In genomic region chr19:47113446-47114348, GRCh38 we compare ENCODE assay signal across 8 cellular contexts. TPM values are rescaled to one million over a fixed set of nuclear protein-coding genes. Genes with fewer than 3 reads are reported as not detected.
DNase-seq lines count a peak whose midpoint lies in the region; ATAC-seq and TF ChIP-seq lines count a peak whose summit lies in the region.

Gene ZC3H4, minus strand, starts transcription at chr19:47113776. Its CDS starts 1,192 bp downstream, at chr19:47112584.

- no peaks in the 10 kb centered on the region for H3K4me1 ChIP-seq in fibroblast of lung (ENCODE audit: control insufficient read depth, extremely low read depth, insufficient read depth, low read length)

- TF ChIP-seq CTCF in GM20000 (IDR thresholded peaks at IDR 0.05; ENCODE audit: extremely low read depth, missing control alignments) (no peak), fibroblast of lung (conservative IDR thresholded peaks at IDR 0.05 in 1 of 2, IDR thresholded peaks at IDR 0.05 in 1 of 2; ENCODE audit: low read depth in 1 of 2, low read length in 2 of 2) (no peak)

- peak within 1 kb of the TSS; percentile 95 for H3K4me3 Mint-ChIP-seq in activated T-helper 2 cell treated with anti-CD3 and anti-CD28 coated beads, Interferon-gamma antibody, Interleukin-2, Interleukin-4, amounts not matched to agents 10 μg/mL and 5 μg/mL and 100 μg/mL, durations not matched to agents 14 hours and 24 hours and 36 hours (ENCODE audit: low read depth)
- H3K4me3 Mint-ChIP-seq in naive B cell: peak within 1 kb of the TSS; percentile 95 to 100 (median 98)
- peak within 1 kb of the TSS; percentile 95 for H3K4me3 Mint-ChIP-seq in stimulated activated memory B cell treated with anti-CD40 and anti-IgM and Interleukin-4, amounts not matched to agents 10 μg/mL and 1 μg/mL and 100 μg/mL, for 72 hours

- H2AFZ ChIP-seq in fibroblast of lung (ENCODE audit: low read length): peak within 1 kb of the TSS; percentile 40

- intact Hi-C loops in activated T-helper 2 cell treated with anti-CD3 and anti-CD28 coated beads, Interferon-gamma antibody, Interleukin-2, Interleukin-4, amounts not matched to agents 10 μg/mL and 5 μg/mL and 100 μg/mL, durations not matched to agents 14 hours and 24 hours and 36 hours (cut with micrococcal nuclease): loop anchor here (1.0 to 2.0 kb wide), 6 partner anchors 17 to 327 kb away; partner anchors contain the start of genes ARHGAP35, SAE1 and TMEM160

- peak within 1 kb of the TSS; percentile 99 for H3K27ac Mint-ChIP-seq in activated T-helper 2 cell treated with anti-CD3 and anti-CD28 coated beads, Interferon-gamma antibody, Interleukin-2, Interleukin-4, amounts not matched to agents 10 μg/mL and 5 μg/mL and 100 μg/mL, durations not matched to agents 14 hours and 24 hours and 36 hours
- peak within 1 kb of the TSS; percentile 99 to 100 (median 100) for H3K27ac Mint-ChIP-seq in naive B cell
- peak within 1 kb of the TSS; percentile 98 for H3K27ac Mint-ChIP-seq in stimulated activated memory B cell treated with anti-CD40 and anti-IgM and Interleukin-4, amounts not matched to agents 10 μg/mL and 1 μg/mL and 100 μg/mL, for 72 hours

- no peaks in the 10 kb centered on the region for H4K20me1 ChIP-seq in fibroblast of lung (ENCODE audit: control insufficient read depth, extremely low read depth, insufficient read depth, low read length)

- H3K9me3 ChIP-seq in MG63 (no peaks in the 10 kb centered on the region), fibroblast of lung (ENCODE audit: control insufficient read depth, insufficient read depth, low read depth, low read length) (no peaks in the 10 kb centered on the region)

- DNase-seq in C1 segment of cervical spinal cord (lab: John Stamatoyannopoulos, UW): peak; percentile 50 to 89 (median 82)
- DNase-seq in GM20000 (ENCODE audit: low spot score): peak; percentile 89
- DNase-seq in MG63: peak; percentile 92
- peak; percentile 93 for DNase-seq in activated T-helper 2 cell treated with anti-CD3 and anti-CD28 coated beads, Interferon-gamma antibody, Interleukin-2, Interleukin-4, amounts not matched to agents 10 μg/mL and 5 μg/mL and 100 μg/mL, durations not matched to agents 14 hours and 24 hours and 36 hours (ENCODE audit: low spot score)
- peak; percentile 86 to 95 for DNase-seq in fibroblast of lung (ENCODE audit: low read depth in 2 of 2)
- peak; percentile 94 for DNase-seq in naive B cell

- H3K27me3 ChIP-seq in MG63: no peaks in the 10 kb centered on the region
- H3K27me3 ChIP-seq in fibroblast of lung (ENCODE audit: control insufficient read depth, insufficient read depth, low read length): no peaks in the 10 kb centered on the region

- H3K9me3 Mint-ChIP-seq in activated T-helper 2 cell treated with anti-CD3 and anti-CD28 coated beads, Interferon-gamma antibody, Interleukin-2, Interleukin-4, amounts not matched to agents 10 μg/mL and 5 μg/mL and 100 μg/mL, durations not matched to agents 14 hours and 24 hours and 36 hours: no peaks in the 10 kb centered on the region
- H3K9me3 Mint-ChIP-seq in naive B cell: peaks cover 0 to 3% (median 0%) of the 10 kb centered on the region in 7 donors
- H3K9me3 Mint-ChIP-seq in stimulated activated memory B cell treated with anti-CD40 and anti-IgM and Interleukin-4, amounts not matched to agents 10 μg/mL and 1 μg/mL and 100 μg/mL, for 72 hours: no peaks in the 10 kb centered on the region

- H3K27ac ChIP-seq in fibroblast of lung (ENCODE audit: insufficient read depth, low read length): peak within 1 kb of the TSS; percentile 99

- H3K79me2 ChIP-seq in fibroblast of lung (ENCODE audit: control insufficient read depth, insufficient read depth, low read length): peaks cover 32% of the 10 kb centered on the region

- H3K4me3 ChIP-seq in MG63: peak within 1 kb of the TSS; percentile 78
- peak within 1 kb of the TSS; percentile 75 to 91 (median 88) for H3K4me3 ChIP-seq in fibroblast of lung (replicated peaks in 1 of 4; ENCODE audit: control extremely low read depth in 1 of 4, insufficient read depth in 1 of 4, low read depth in 3 of 4, low read length in 4 of 4)

- peak within 1 kb of the TSS; percentile 98 for H3K9ac ChIP-seq in fibroblast of lung (ENCODE audit: insufficient read depth, low read length)

- peak; percentile 65; the same call in 1 of the 2 replicates for TF ChIP-seq POLR2A in Raji (IDR thresholded peaks at IDR 0.05; ENCODE audit: insufficient read depth, low read depth, low read length)

- H3K27me3 Mint-ChIP-seq in activated T-helper 2 cell treated with anti-CD3 and anti-CD28 coated beads, Interferon-gamma antibody, Interleukin-2, Interleukin-4, amounts not matched to agents 10 μg/mL and 5 μg/mL and 100 μg/mL, durations not matched to agents 14 hours and 24 hours and 36 hours (ENCODE audit: low read depth): no peaks in the 10 kb centered on the region
- no peaks in the 10 kb centered on the region for H3K27me3 Mint-ChIP-seq in naive B cell
- no peaks in the 10 kb centered on the region for H3K27me3 Mint-ChIP-seq in stimulated activated memory B cell treated with anti-CD40 and anti-IgM and Interleukin-4, amounts not matched to agents 10 μg/mL and 1 μg/mL and 100 μg/mL, for 72 hours

- peak; percentile 53 to 54 for ATAC-seq in naive B cell (ENCODE audit: low read depth in 2 of 2)
- ATAC-seq in stimulated activated memory B cell treated with anti-CD40 and anti-IgM and Interleukin-4, amounts not matched to agents 10 μg/mL and 1 μg/mL and 100 μg/mL, for 72 hours: peak; percentile 68

- H3K36me3 ChIP-seq in MG63: peaks cover 25% of the 10 kb centered on the region
- H3K36me3 ChIP-seq in fibroblast of lung (ENCODE audit: control insufficient read depth, insufficient read depth, low read length): no peaks in the 10 kb centered on the region

- H3K36me3 Mint-ChIP-seq in activated T-helper 2 cell treated with anti-CD3 and anti-CD28 coated beads, Interferon-gamma antibody, Interleukin-2, Interleukin-4, amounts not matched to agents 10 μg/mL and 5 μg/mL and 100 μg/mL, durations not matched to agents 14 hours and 24 hours and 36 hours (ENCODE audit: low read depth): peaks cover 30% of the 10 kb centered on the region
- H3K36me3 Mint-ChIP-seq in naive B cell: peaks cover 0 to 14% of the 10 kb centered on the region in 2 donors
- H3K36me3 Mint-ChIP-seq in stimulated activated memory B cell treated with anti-CD40 and anti-IgM and Interleukin-4, amounts not matched to agents 10 μg/mL and 1 μg/mL and 100 μg/mL, for 72 hours: peaks cover 23% of the 10 kb centered on the region

- H3K4me2 ChIP-seq in fibroblast of lung (ENCODE audit: extremely low read depth, insufficient read depth, low read length): peak within 1 kb of the TSS; percentile 77

- H3K4me1 Mint-ChIP-seq in activated T-helper 2 cell treated with anti-CD3 and anti-CD28 coated beads, Interferon-gamma antibody, Interleukin-2, Interleukin-4, amounts not matched to agents 10 μg/mL and 5 μg/mL and 100 μg/mL, durations not matched to agents 14 hours and 24 hours and 36 hours (ENCODE audit: low read depth): peaks cover 21% of the 10 kb centered on the region
- peaks cover 27 to 34% (median 34%) of the 10 kb centered on the region in 3 donors for H3K4me1 Mint-ChIP-seq in naive B cell
- H3K4me1 Mint-ChIP-seq in stimulated activated memory B cell treated with anti-CD40 and anti-IgM and Interleukin-4, amounts not matched to agents 10 μg/mL and 1 μg/mL and 100 μg/mL, for 72 hours: peaks cover 25% of the 10 kb centered on the region

RNA-seq across cellular contexts. Expression of gene ZC3H4, which starts in this region (rescaled TPM):
- 8.2 and 25.2 TPM in 2 replicates for total RNA-seq in MG63 (2014; rRNA removed; shearing (Covaris generic); ENCODE audit: low replicate concordance)
- 97.1 and 104 TPM in 2 replicates for total RNA-seq in activated T-helper 2 cell treated with anti-CD3 and anti-CD28 coated beads, Interferon-gamma antibody, Interleukin-2, Interleukin-4, amounts not matched to agents 10 μg/mL and 5 μg/mL and 100 μg/mL, durations not matched to agents 14 hours and 24 hours and 36 hours
- total RNA-seq in fibroblast of lung: 9.0 and 13.5 TPM in 2 replicates
- polyA plus RNA-seq in fibroblast of lung (8.4 and 13.1 TPM in 2 replicates), naive B cell (ENCODE audit: low read depth in 6 of 6) (1 to 10 TPM in 5 of 6 donors, under 1 TPM in 1; 0.46 to 2.6 (median 1.6) TPM)
- 25.4 and 27.2 TPM in 2 replicates for polyA plus RNA-seq in fibroblast of lung (2012)
- 17.9 and 32.1 TPM in 2 replicates for polyA minus RNA-seq in fibroblast of lung (ENCODE audit: low replicate concordance)

Comparison
In these comparisons a context has a peak if more than half of its experiments do, and no peak if none do; other contexts are left out.
1. Peak in every context shown above with its lines: DNase-seq, ATAC-seq, H3K4me3 ChIP-seq and H3K27ac ChIP-seq.